Comparison of ENCODE assay signal across 1 cellular context in genomic region chr4:55280474-55280873, GRCh38.
TF ChIP-seq lines count a peak whose summit lies in the region.

No MANE protein-coding gene starts in this region.

TF ChIP-seq in WTC11, 78 proteins besides CTCF, POLR2A, EP300 and RAD21:
- TF ChIP-seq NFE2L1 (CRISPR knock-in tag; IDR thresholded peaks at IDR 0.05) (0 out of 2 replicates have a peak, but pooled peaks have one; percentile 40), TEAD1 (CRISPR knock-in tag; IDR thresholded peaks at IDR 0.05) (peak; percentile 73; the same call in 1 of the 2 replicates)
